Comparison of ENCODE assay signal across 3 cellular contexts in the genomic region with DNA sequence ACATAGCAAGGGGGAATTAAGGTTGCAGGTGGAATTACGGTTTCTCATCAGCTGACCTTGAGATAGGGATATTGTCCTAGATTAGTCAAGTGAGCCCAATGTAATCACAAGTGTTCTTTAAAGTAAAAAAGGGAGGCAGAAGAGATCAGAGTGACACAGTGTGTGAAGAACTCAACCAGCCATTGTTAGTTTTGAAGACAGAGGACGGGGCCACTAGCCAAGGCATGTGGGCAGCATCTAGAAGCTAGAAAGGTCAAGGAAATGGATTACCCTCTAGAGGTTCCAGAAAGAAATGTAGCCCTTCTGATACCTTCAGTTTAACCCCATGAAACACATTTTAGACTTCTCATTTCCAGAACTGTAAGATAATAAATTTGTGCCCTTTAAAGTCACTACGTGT.
TF ChIP-seq lines count a peak whose summit lies in the region.

No MANE protein-coding gene starts in this region.

TF ChIP-seq in HepG2, 621 proteins besides CTCF, POLR2A, EP300 and RAD21:
- TF ChIP-seq IKZF4 (CRISPR knock-in tag; IDR thresholded peaks at IDR 0.05; ENCODE audit: borderline replicate concordance, low read depth, not compliant biosample characterization): no peak
- no peak for TF ChIP-seq REL (CRISPR knock-in tag; conservative IDR thresholded peaks at IDR 0.05)
- TF ChIP-seq ZNF543 (CRISPR knock-in tag; IDR thresholded peaks at IDR 0.05): peak; percentile 90
- TF ChIP-seq ZNF136 (CRISPR knock-in tag; IDR thresholded peaks at IDR 0.05; ENCODE audit: low read depth): no peak
- TF ChIP-seq, protein P1, sequence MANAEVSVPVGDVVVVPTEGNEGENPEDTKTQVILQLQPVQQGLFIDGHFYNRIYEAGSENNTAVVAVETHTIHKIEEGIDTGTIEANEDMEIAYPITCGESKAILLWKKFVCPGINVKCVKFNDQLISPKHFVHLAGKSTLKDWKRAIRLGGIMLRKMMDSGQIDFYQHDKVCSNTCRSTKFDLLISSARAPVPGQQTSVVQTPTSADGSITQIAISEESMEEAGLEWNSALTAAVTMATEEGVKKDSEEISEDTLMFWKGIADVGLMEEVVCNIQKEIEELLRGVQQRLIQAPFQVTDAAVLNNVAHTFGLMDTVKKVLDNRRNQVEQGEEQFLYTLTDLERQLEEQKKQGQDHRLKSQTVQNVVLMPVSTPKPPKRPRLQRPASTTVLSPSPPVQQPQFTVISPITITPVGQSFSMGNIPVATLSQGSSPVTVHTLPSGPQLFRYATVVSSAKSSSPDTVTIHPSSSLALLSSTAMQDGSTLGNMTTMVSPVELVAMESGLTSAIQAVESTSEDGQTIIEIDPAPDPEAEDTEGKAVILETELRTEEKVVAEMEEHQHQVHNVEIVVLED (CRISPR knock-in tag; IDR thresholded peaks at IDR 0.05; ENCODE audit: borderline replicate concordance): no peak

TF ChIP-seq in HEK293, 187 proteins besides CTCF, POLR2A, EP300 and RAD21:
- TF ChIP-seq ZNF514 (tag by site-specific recombination; IDR thresholded peaks at IDR 0.05) (no peak), SETDB1 (IDR thresholded peaks at IDR 0.05; ENCODE audit: insufficient read length, low read length) (peak; percentile 89), ZNF274 (IDR thresholded peaks at IDR 0.05; ENCODE audit: low read length) (no peak), ZNF274 (tag by site-specific recombination; IDR thresholded peaks at IDR 0.05; ENCODE audit: borderline replicate concordance) (no peak), ZNF350 (tag by site-specific recombination; IDR thresholded peaks at IDR 0.05) (no peak), ZSCAN30 (tag by site-specific recombination; IDR thresholded peaks at IDR 0.05) (no peak)
- TF ChIP-seq, protein P2, sequence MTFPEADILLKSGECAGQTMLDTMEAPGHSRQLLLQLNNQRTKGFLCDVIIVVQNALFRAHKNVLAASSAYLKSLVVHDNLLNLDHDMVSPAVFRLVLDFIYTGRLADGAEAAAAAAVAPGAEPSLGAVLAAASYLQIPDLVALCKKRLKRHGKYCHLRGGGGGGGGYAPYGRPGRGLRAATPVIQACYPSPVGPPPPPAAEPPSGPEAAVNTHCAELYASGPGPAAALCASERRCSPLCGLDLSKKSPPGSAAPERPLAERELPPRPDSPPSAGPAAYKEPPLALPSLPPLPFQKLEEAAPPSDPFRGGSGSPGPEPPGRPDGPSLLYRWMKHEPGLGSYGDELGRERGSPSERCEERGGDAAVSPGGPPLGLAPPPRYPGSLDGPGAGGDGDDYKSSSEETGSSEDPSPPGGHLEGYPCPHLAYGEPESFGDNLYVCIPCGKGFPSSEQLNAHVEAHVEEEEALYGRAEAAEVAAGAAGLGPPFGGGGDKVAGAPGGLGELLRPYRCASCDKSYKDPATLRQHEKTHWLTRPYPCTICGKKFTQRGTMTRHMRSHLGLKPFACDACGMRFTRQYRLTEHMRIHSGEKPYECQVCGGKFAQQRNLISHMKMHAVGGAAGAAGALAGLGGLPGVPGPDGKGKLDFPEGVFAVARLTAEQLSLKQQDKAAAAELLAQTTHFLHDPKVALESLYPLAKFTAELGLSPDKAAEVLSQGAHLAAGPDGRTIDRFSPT (tag by site-specific recombination; IDR thresholded peaks at IDR 0.05): no peak
- TF ChIP-seq, protein P3, sequence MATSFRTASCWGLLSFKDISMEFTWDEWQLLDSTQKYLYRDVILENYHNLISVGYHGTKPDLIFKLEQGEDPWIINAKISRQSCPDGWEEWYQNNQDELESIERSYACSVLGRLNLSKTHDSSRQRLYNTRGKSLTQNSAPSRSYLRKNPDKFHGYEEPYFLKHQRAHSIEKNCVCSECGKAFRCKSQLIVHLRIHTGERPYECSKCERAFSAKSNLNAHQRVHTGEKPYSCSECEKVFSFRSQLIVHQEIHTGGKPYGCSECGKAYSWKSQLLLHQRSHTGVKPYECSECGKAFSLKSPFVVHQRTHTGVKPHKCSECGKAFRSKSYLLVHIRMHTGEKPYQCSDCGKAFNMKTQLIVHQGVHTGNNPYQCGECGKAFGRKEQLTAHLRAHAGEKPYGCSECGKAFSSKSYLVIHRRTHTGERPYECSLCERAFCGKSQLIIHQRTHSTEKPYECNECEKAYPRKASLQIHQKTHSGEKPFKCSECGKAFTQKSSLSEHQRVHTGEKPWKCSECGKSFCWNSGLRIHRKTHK (tag by site-specific recombination; IDR thresholded peaks at IDR 0.05): no peak
- TF ChIP-seq, protein P4, sequence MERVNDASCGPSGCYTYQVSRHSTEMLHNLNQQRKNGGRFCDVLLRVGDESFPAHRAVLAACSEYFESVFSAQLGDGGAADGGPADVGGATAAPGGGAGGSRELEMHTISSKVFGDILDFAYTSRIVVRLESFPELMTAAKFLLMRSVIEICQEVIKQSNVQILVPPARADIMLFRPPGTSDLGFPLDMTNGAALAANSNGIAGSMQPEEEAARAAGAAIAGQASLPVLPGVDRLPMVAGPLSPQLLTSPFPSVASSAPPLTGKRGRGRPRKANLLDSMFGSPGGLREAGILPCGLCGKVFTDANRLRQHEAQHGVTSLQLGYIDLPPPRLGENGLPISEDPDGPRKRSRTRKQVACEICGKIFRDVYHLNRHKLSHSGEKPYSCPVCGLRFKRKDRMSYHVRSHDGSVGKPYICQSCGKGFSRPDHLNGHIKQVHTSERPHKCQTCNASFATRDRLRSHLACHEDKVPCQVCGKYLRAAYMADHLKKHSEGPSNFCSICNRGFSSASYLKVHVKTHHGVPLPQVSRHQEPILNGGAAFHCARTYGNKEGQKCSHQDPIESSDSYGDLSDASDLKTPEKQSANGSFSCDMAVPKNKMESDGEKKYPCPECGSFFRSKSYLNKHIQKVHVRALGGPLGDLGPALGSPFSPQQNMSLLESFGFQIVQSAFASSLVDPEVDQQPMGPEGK (tag by site-specific recombination; IDR thresholded peaks at IDR 0.05): no peak
- TF ChIP-seq, protein P5, sequence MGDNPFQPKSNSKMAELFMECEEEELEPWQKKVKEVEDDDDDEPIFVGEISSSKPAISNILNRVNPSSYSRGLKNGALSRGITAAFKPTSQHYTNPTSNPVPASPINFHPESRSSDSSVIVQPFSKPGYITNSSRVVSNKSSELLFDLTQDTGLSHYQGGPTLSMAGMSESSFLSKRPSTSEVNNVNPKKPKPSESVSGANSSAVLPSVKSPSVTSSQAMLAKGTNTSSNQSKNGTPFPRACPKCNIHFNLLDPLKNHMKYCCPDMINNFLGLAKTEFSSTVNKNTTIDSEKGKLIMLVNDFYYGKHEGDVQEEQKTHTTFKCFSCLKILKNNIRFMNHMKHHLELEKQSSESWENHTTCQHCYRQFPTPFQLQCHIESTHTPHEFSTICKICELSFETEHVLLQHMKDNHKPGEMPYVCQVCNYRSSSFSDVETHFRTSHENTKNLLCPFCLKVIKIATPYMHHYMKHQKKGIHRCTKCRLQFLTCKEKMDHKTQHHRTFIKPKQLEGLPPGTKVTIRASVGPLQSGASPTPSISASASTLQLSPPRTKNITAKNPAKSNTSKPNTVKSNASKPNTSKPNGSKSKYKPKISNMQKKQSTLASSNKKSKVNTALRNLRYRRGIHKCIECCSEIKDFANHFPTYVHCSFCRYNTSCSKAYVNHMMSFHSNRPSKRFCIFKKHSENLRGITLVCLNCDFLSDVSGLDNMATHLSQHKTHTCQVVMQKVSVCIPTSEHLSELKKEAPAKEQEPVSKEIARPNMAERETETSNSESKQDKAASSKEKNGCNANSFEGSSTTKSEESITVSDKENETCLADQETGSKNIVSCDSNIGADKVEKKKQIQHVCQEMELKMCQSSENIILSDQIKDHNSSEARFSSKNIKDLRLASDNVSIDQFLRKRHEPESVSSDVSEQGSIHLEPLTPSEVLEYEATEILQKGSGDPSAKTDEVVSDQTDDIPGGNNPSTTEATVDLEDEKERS (tag by site-specific recombination; IDR thresholded peaks at IDR 0.05): 0 out of 2 replicates have a peak, but pooled peaks have one; percentile 24

TF ChIP-seq in K562, 482 proteins besides CTCF, POLR2A, EP300 and RAD21:
- TF ChIP-seq RBM25 (IDR thresholded peaks at IDR 0.05; ENCODE audit: low read depth, low read length, severe bottlenecking): peak; percentile 44
- TF ChIP-seq NFXL1 (CRISPR knock-in tag; IDR thresholded peaks at IDR 0.05): no peak
